ENCODE assay signal across 8 cellular contexts in genomic region chr7:32670105-32670504, GRCh38.
DNase-seq lines count a peak whose midpoint lies in the region; ATAC-seq and TF ChIP-seq lines count a peak whose summit lies in the region.
"Had no signal": no experiment of that assay in that cellular context is flagged by ENCODE, and none has a peak within 500 bp of the region (broad histone marks: within the 10 kb centered on the region; RNA-seq: fewer than 3 reads in every experiment).

No MANE protein-coding gene starts in this region.

- H3K9me3 Mint-ChIP-seq in HFFc6 = no peaks in the 10 kb centered on the region

- DNase-seq in HFFc6 (peak; percentile 1), SHP77 (lab: John Stamatoyannopoulos, UW) (peak; percentile 75 to 77), fibroblast of pulmonary artery (ENCODE audit: low read depth) (peak; percentile 52), skeletal muscle cell (ENCODE audit: low read depth) (peak; percentile 57), ureter (ENCODE audit: low spot score) (no peak)
- DNase-seq: T-helper 17 cell had no signal

- no peak overlapping the region for H3K4me3 Mint-ChIP-seq in HFFc6
- H3K4me3 Mint-ChIP-seq: T-helper 17 cell had no signal

- H3K27ac Mint-ChIP-seq in HFFc6 = peak overlapping the region; percentile 34
- H3K27ac Mint-ChIP-seq: T-helper 17 cell had no signal

- peaks cover 2% of the 10 kb centered on the region for H3K27me3 Mint-ChIP-seq in HFFc6 (ENCODE audit: insufficient read depth)
- H3K27me3 Mint-ChIP-seq: T-helper 17 cell had no signal

- peaks cover 29% of the 10 kb centered on the region for H3K4me1 Mint-ChIP-seq in HFFc6 (ENCODE audit: low read depth)
- H3K4me1 Mint-ChIP-seq: T-helper 17 cell had no signal

- no peak for TF ChIP-seq CTCF in HFFc6 (IDR thresholded peaks at IDR 0.05)
- TF ChIP-seq CTCF in fibroblast of pulmonary artery (IDR thresholded peaks at IDR 0.05; ENCODE audit: low read length, missing control alignments) = no peak

- H3K4me3 ChIP-seq in fibroblast of pulmonary artery (replicated peaks; ENCODE audit: low read depth, low read length) (no peak overlapping the region), skeletal muscle cell (ENCODE audit: low read depth, low read length) (no peak overlapping the region)

- ATAC-seq in HG03039 (IDR thresholded peaks at IDR 0.05; ENCODE audit: unreplicated experiment) = no peak
- ATAC-seq in GM19023 (IDR thresholded peaks at IDR 0.05; ENCODE audit: unreplicated experiment) = no peak
- ATAC-seq: T-helper 17 cell had no signal

- no peaks in the 10 kb centered on the region for H3K36me3 Mint-ChIP-seq in HFFc6 (ENCODE audit: low read depth)
